Comparison of ENCODE assay signal across 1 cellular context in genomic region chr5:64163746-64164145, GRCh38.
TF ChIP-seq lines count a peak whose summit lies in the region.

No MANE protein-coding gene starts in this region.

TF ChIP-seq in GM23338, 12 proteins besides CTCF, POLR2A, EP300 and RAD21 (continued from another document):
- TF ChIP-seq ZNF462 (CRISPR knock-in tag; IDR thresholded peaks at IDR 0.05) (no peak), STAT1 (IDR thresholded peaks at IDR 0.05; ENCODE audit: unreplicated experiment) (no peak), NANOG (IDR thresholded peaks at IDR 0.05; ENCODE audit: borderline replicate concordance) (no peak), ZNF331 (CRISPR knock-in tag; IDR thresholded peaks at IDR 0.05; ENCODE audit: low read depth) (no peak), CREB1 (CRISPR knock-in tag; IDR thresholded peaks at IDR 0.05; ENCODE audit: low read depth) (no peak)
